21 cellular contexts compared by ENCODE assay signal in genomic region chr10:28295346-28295745, GRCh38. TPM values are rescaled to one million over a fixed set of nuclear protein-coding genes. Genes with fewer than 3 reads are reported as not detected.
A peak's percentile ranks its signal among the peaks of the same experiment; 100 is the strongest.
DNase-seq lines count a peak whose midpoint lies in the region; ATAC-seq, FAIRE-seq and TF ChIP-seq lines count a peak whose summit lies in the region.
"Had no signal": no experiment of that assay in that cellular context is flagged by ENCODE, and none has a peak within 500 bp of the region (broad histone marks: within the 10 kb centered on the region; RNA-seq: fewer than 3 reads in every experiment).

No MANE protein-coding gene starts in this region.

- POLR2A ChIA-PET in PC-9 (lab: Charles Lee; ENCODE audit: unreplicated experiment) = no interaction called here

- no peak overlapping the region for H3K4me3 ChIP-seq in astrocyte (ENCODE audit: insufficient read depth, low read depth, low read length)
- H3K4me3 ChIP-seq in muscle layer of colon (ENCODE audit: low read depth in 1 of 2, low read length in 2 of 2) = peak overlapping the region in 1 of 2 donors; percentile 22
- H3K4me3 ChIP-seq in PC-9 = no peak overlapping the region
- H3K4me3 ChIP-seq: hepatocyte had no signal

- H2AFZ ChIP-seq in astrocyte (ENCODE audit: low read depth, low read length) (no peak overlapping the region), PC-9 (no peak overlapping the region)
- H2AFZ ChIP-seq: hepatocyte had no signal

- H3K9me2 ChIP-seq in PC-9 (ENCODE audit: insufficient read depth) = no peaks in the 10 kb centered on the region

- no peak for FAIRE-seq in astrocyte (lab: Jason Lieb, UNC)
- FAIRE-seq: islet of Langerhans had no signal

- no peaks in the 10 kb centered on the region for H3K79me2 ChIP-seq in astrocyte (ENCODE audit: insufficient read depth, low read length)
- H3K79me2 ChIP-seq in PC-9 (ENCODE audit: low read depth) = no peaks in the 10 kb centered on the region

- intact Hi-C loops in PC-9 (cut with micrococcal nuclease; ENCODE audit: unreplicated experiment) = no loop called here

- ATAC-seq in GM21619 (IDR thresholded peaks at IDR 0.05; ENCODE audit: unreplicated experiment) = no peak

- DNase-seq in GM03348 (ENCODE audit: low spot score) = peak; percentile 20
- peak; percentile 51 for DNase-seq in astrocyte (ENCODE audit: low read depth)
- peak; percentile 17 for DNase-seq in stromal cell of bone marrow (ENCODE audit: low read depth)
- DNase-seq in hypothalamus (lab: John Stamatoyannopoulos, UW) = no peak
- no peak for DNase-seq in PC-9
- DNase-seq in CD1c-positive myeloid dendritic cell (ENCODE audit: extremely low spot score) = no peak
- DNase-seq: activated CD4-positive, alpha-beta T cell treated with anti-CD3 and anti-CD28 coated beads, Interleukin-2, amount 10 ng/mL, durations not matched to agents 7 days and 5 days; H9; IMR-90; NCI-H1436; NCI-H524 treated with DMSO at 0.1 percent for 48 hours; nephron progenitor cell; stimulated activated CD4-positive, alpha-beta T cell treated with anti-CD3 and anti-CD28 coated beads, Interleukin-12 subunit alpha, Interleukin-12 subunit beta, amount 100 ng/mL, for 4 hours; trophoblast cell had no signal

- H3K4me1 ChIP-seq in astrocyte (ENCODE audit: insufficient read depth, low read length) = peaks cover 10% of the 10 kb centered on the region
- peaks cover 26% of the 10 kb centered on the region for H3K4me1 ChIP-seq in muscle layer of colon (ENCODE audit: insufficient read depth, low read length)
- H3K4me1 ChIP-seq in PC-9 (replicated peaks; ENCODE audit: insufficient read depth) = no peaks in the 10 kb centered on the region

- H3K9ac ChIP-seq in astrocyte (ENCODE audit: low read length) = no peak overlapping the region
- H3K9ac ChIP-seq in muscle layer of colon (ENCODE audit: low read length) = no peak overlapping the region

- H3K4me1 Mint-ChIP-seq in astrocyte (ENCODE audit: low read depth, unreplicated experiment) = peaks cover 34% of the 10 kb centered on the region

- no peaks in the 10 kb centered on the region for H3K36me3 Mint-ChIP-seq in astrocyte (ENCODE audit: low read depth, unreplicated experiment)

- H3K4me3 Mint-ChIP-seq in astrocyte (ENCODE audit: unreplicated experiment) = no peak overlapping the region
- H3K4me3 Mint-ChIP-seq: activated CD4-positive, alpha-beta T cell treated with anti-CD3 and anti-CD28 coated beads, Interleukin-2, amount 10 ng/mL, durations not matched to agents 7 days and 5 days; endodermal cell; H9; memory B cell; nephron progenitor cell had no signal

- no peaks in the 10 kb centered on the region for H3K36me3 ChIP-seq in astrocyte (ENCODE audit: insufficient read depth, low read length)
- no peaks in the 10 kb centered on the region for H3K36me3 ChIP-seq in muscle layer of colon (ENCODE audit: insufficient read depth, low read length)
- no peaks in the 10 kb centered on the region for H3K36me3 ChIP-seq in PC-9 (ENCODE audit: low read depth)

- no peaks in the 10 kb centered on the region for H3F3A ChIP-seq in PC-9 (ENCODE audit: insufficient read depth, low read depth)

- H3K9me3 Mint-ChIP-seq in astrocyte (ENCODE audit: unreplicated experiment) = no peaks in the 10 kb centered on the region
- H3K9me3 Mint-ChIP-seq: activated CD4-positive, alpha-beta T cell treated with anti-CD3 and anti-CD28 coated beads, Interleukin-2, amount 10 ng/mL, durations not matched to agents 7 days and 5 days; activated T-helper 2 cell treated with anti-CD3 and anti-CD28 coated beads, Interferon-gamma antibody, Interleukin-2, Interleukin-4, amounts not matched to agents 10 μg/mL and 5 μg/mL and 100 μg/mL, durations not matched to agents 14 hours and 24 hours and 36 hours; endodermal cell; H9; memory B cell; nephron progenitor cell had no signal

- H4K20me1 ChIP-seq in astrocyte (ENCODE audit: insufficient read depth, low read length) (no peaks in the 10 kb centered on the region), PC-9 (ENCODE audit: insufficient read depth) (no peaks in the 10 kb centered on the region)

- H3K4me2 ChIP-seq in astrocyte (ENCODE audit: low read length) = no peak overlapping the region
- no peak overlapping the region for H3K4me2 ChIP-seq in PC-9
- H3K4me2 ChIP-seq: hepatocyte had no signal

- no peak for TF ChIP-seq CTCF in astrocyte (IDR thresholded peaks at IDR 0.05; ENCODE audit: insufficient read depth, low read depth, low read length)
- no peak for TF ChIP-seq CTCF in PC-9 (conservative IDR thresholded peaks at IDR 0.05)

- BruUV-seq in PC-9 (replicated peaks; lab: Mats Ljungman, UMichigan) = no TSS peak

- H3K27me3 Mint-ChIP-seq in astrocyte (ENCODE audit: low read depth, unreplicated experiment) = no peaks in the 10 kb centered on the region
- H3K27me3 Mint-ChIP-seq: activated CD4-positive, alpha-beta T cell treated with anti-CD3 and anti-CD28 coated beads, Interleukin-2, amount 10 ng/mL, durations not matched to agents 7 days and 5 days; memory B cell had no signal

- H3K27me3 ChIP-seq in astrocyte (ENCODE audit: insufficient read depth, low read length) (no peaks in the 10 kb centered on the region), muscle layer of colon (ENCODE audit: control insufficient read depth in 1 of 2, insufficient read depth in 2 of 2, low read length in 2 of 2) (no peaks in the 10 kb centered on the region), PC-9 (ENCODE audit: insufficient read depth, low read depth) (peaks cover 40% of the 10 kb centered on the region)
- H3K27me3 ChIP-seq: hepatocyte had no signal

- no peak overlapping the region for H3K27ac Mint-ChIP-seq in astrocyte (ENCODE audit: unreplicated experiment)
- H3K27ac Mint-ChIP-seq: activated CD4-positive, alpha-beta T cell treated with anti-CD3 and anti-CD28 coated beads, Interleukin-2, amount 10 ng/mL, durations not matched to agents 7 days and 5 days; activated T-helper 2 cell treated with anti-CD3 and anti-CD28 coated beads, Interferon-gamma antibody, Interleukin-2, Interleukin-4, amounts not matched to agents 10 μg/mL and 5 μg/mL and 100 μg/mL, durations not matched to agents 14 hours and 24 hours and 36 hours; endodermal cell; H9; memory B cell; nephron progenitor cell had no signal

- no peaks in the 10 kb centered on the region for H3K9me3 ChIP-seq in astrocyte (ENCODE audit: insufficient read depth, low read depth, low read length)
- no peaks in the 10 kb centered on the region for H3K9me3 ChIP-seq in muscle layer of colon (ENCODE audit: low read length)
- H3K9me3 ChIP-seq in PC-9 (ENCODE audit: insufficient read depth, low read depth) = no peaks in the 10 kb centered on the region

- CTCF ChIA-PET in PC-9 (lab: Charles Lee) = interaction anchor here (0.6 kb wide), 1 partner anchor 584 kb away, joined by 3 read pairs; no protein-coding TSS in a partner anchor

- H3K27ac ChIP-seq in astrocyte (ENCODE audit: low read depth, low read length) = no peak overlapping the region
- peak overlapping the region; percentile 31 for H3K27ac ChIP-seq in muscle layer of colon (ENCODE audit: low read depth, low read length)
- H3K27ac ChIP-seq in PC-9 = no peak overlapping the region
- H3K27ac ChIP-seq: hepatocyte had no signal

RNA-seq across cellular contexts. Expression of gene MPP7, which starts 7.5 kb away (rescaled TPM):
- total RNA-seq in astrocyte = 6.9 and 7.1 TPM in 2 replicates
- total RNA-seq in PC-9 (2021) = 0.35 and 0.55 TPM in 2 replicates

Comparison
In these comparisons a context has a peak if more than half of its experiments do, and no peak if none do; other contexts are left out.
1. DNase-seq: peak in GM03348 (single experiment), astrocyte (single experiment) and stromal cell of bone marrow (single experiment); none in hypothalamus (0 of 51), PC-9 (0 of 2) and CD1c-positive myeloid dendritic cell (single experiment).